In the genomic region with DNA sequence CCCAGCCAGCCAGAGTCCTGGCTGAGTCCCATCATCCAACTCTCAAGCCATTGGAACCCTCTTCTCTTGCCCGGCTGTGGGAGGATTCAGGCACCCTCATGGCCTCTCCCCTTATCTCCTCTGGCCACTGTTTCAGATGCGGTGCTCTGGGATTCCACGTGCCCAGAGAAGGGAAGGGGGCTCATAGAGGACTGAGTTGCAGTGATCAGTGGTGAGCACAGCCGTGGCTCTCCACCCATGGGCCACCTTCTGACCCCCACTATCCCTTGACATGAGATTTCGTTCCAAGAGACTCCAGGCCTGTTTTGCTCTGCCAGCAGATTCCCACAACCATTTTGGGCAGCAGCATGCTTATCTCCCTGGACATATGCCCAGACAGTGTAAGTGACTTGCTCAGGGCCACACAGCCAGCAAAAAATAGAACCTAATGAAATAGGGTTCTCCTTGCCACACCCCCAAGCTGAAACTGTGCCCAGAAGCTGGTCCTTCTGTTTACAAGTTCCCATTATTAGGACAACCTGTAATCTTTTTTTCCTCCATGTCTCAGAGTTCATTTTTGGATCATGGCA, we compare ENCODE assay signal across 11 cellular contexts. TPM values are rescaled to one million over a fixed set of nuclear protein-coding genes. Genes with fewer than 3 reads are reported as not detected.
A peak's percentile ranks its signal among the peaks of the same experiment; 100 is the strongest.
DNase-seq lines count a peak whose midpoint lies in the region; ATAC-seq, FAIRE-seq and TF ChIP-seq lines count a peak whose summit lies in the region.
"Had no signal": no experiment of that assay in that cellular context is flagged by ENCODE, and none has a peak within 500 bp of the region (broad histone marks: within the 10 kb centered on the region; RNA-seq: fewer than 3 reads in every experiment).

No MANE protein-coding gene starts in this region.

- no peak for FAIRE-seq in HepG2 (lab: Jason Lieb, UNC)

- BruUV-seq in HepG2 (replicated peaks; lab: Mats Ljungman, UMichigan), result no TSS peak

- no peak overlapping the region for H3K9ac ChIP-seq in duodenal mucosa (ENCODE audit: low read depth in 1 of 2, low read length in 2 of 2)
- H3K9ac ChIP-seq in HepG2 (ENCODE audit: insufficient read depth, low read depth, low read length), result no peak overlapping the region; the same call in 1 of the 2 replicates
- no peak overlapping the region for H3K9ac ChIP-seq in neural progenitor cell

- H3K9me3 ChIP-seq in MG63, result no peaks in the 10 kb centered on the region
- H3K9me3 ChIP-seq in duodenal mucosa (ENCODE audit: control insufficient read depth in 1 of 2, low read length in 2 of 2), result no peaks in the 10 kb centered on the region
- no peaks in the 10 kb centered on the region for H3K9me3 ChIP-seq in HepG2 (ENCODE audit: low read length)
- no peaks in the 10 kb centered on the region for H3K9me3 ChIP-seq in hepatocyte (ENCODE audit: low read depth)
- no peaks in the 10 kb centered on the region for H3K9me3 ChIP-seq in neural progenitor cell (ENCODE audit: low read depth)
- H3K9me3 ChIP-seq: SJSA1 had no signal

- H3K27me3 ChIP-seq in MG63, result no peaks in the 10 kb centered on the region
- no peaks in the 10 kb centered on the region for H3K27me3 ChIP-seq in duodenal mucosa (ENCODE audit: control insufficient read depth in 1 of 2, insufficient read depth in 2 of 2, low read length in 2 of 2)
- no peaks in the 10 kb centered on the region; a peak in 1 of 5 replicates for H3K27me3 ChIP-seq in HepG2 (ENCODE audit: control insufficient read depth in 1 of 2, insufficient read depth in 2 of 2, low read length in 2 of 2)
- H3K27me3 ChIP-seq in hepatocyte, result no peaks in the 10 kb centered on the region
- peaks cover 32% of the 10 kb centered on the region for H3K27me3 ChIP-seq in neural progenitor cell
- H3K27me3 ChIP-seq: SJSA1 had no signal

- no peak for TF ChIP-seq RAD21 in HepG2 (CRISPR knock-in tag; IDR thresholded peaks at IDR 0.05)

- no peak overlapping the region for H3K27ac Mint-ChIP-seq in neural progenitor cell

- ATAC-seq in HepG2, result no peak
- no peak for ATAC-seq in stimulated activated naive CD8-positive, alpha-beta T cell treated with anti-CD3 and anti-CD28 coated beads, Interleukin-15, Interleukin-2, amounts not matched to agents 100 U/mL and 50 U/mL, for 24 hours
- ATAC-seq: stimulated activated naive CD8-positive, alpha-beta T cell treated with anti-CD3 and anti-CD28 coated beads, Interleukin-15, amount 100 ng/mL, for 72 hours had no signal

- H3K9me2 ChIP-seq in hepatocyte (replicated peaks; ENCODE audit: insufficient read depth), result no peaks in the 10 kb centered on the region

- TF ChIP-seq EP300 in HepG2 (IDR thresholded peaks at IDR 0.05; ENCODE audit: low read depth in 2 of 2, low read length in 2 of 2), result no peak
- TF ChIP-seq EP300 in HepG2 (CRISPR knock-in tag; IDR thresholded peaks at IDR 0.05; ENCODE audit: borderline replicate concordance), result no peak

- no peak overlapping the region for H2AFZ ChIP-seq in HepG2 (ENCODE audit: low read length)
- H2AFZ ChIP-seq in hepatocyte, result no peak overlapping the region
- H2AFZ ChIP-seq in neural progenitor cell (replicated peaks), result no peak overlapping the region

- H3K27me3 Mint-ChIP-seq in neural progenitor cell (ENCODE audit: insufficient read depth, low read depth), result peaks cover 4% of the 10 kb centered on the region

- H3K4me3 ChIP-seq in MG63, result no peak overlapping the region
- H3K4me3 ChIP-seq in duodenal mucosa (ENCODE audit: low read depth in 1 of 2, low read length in 2 of 2), result peak overlapping the region in 1 of 2 donors; percentile 38
- peak overlapping the region in 2 of 3 experiments; percentile 88 to 90; a peak in 4 of 6 replicates for H3K4me3 ChIP-seq in HepG2 (replicated peaks in 1 of 3; ENCODE audit: insufficient read depth in 1 of 3, low read depth in 2 of 3, low read length in 3 of 3)
- no peak overlapping the region for H3K4me3 ChIP-seq in hepatocyte
- no peak overlapping the region for H3K4me3 ChIP-seq in neural progenitor cell
- H3K4me3 ChIP-seq: SJSA1 had no signal

- H3K36me3 ChIP-seq in MG63 (peaks cover 9% of the 10 kb centered on the region), duodenal mucosa (ENCODE audit: control insufficient read depth in 1 of 2, insufficient read depth in 2 of 2, low read length in 2 of 2) (peaks cover 8 to 25% of the 10 kb centered on the region in 2 donors), HepG2 (replicated peaks in 1 of 2; ENCODE audit: control insufficient read depth in 1 of 2, insufficient read depth in 2 of 2, low read length in 2 of 2) (peaks cover 27 to 48% of the 10 kb centered on the region in 2 experiments), hepatocyte (replicated peaks; ENCODE audit: insufficient read depth, low read depth) (no peaks in the 10 kb centered on the region), neural progenitor cell (no peaks in the 10 kb centered on the region)

- intact Hi-C loops in HepG2 (cut with micrococcal nuclease; ENCODE audit: unreplicated experiment), result no loop called here

- H3K4me1 ChIP-seq in duodenal mucosa (ENCODE audit: control insufficient read depth in 1 of 2, insufficient read depth in 2 of 2, low read length in 2 of 2) (peaks cover 29 to 47% of the 10 kb centered on the region in 2 donors), HepG2 (ENCODE audit: insufficient read depth, low read length) (peaks cover 63% of the 10 kb centered on the region), hepatocyte (ENCODE audit: insufficient read depth) (no peaks in the 10 kb centered on the region), neural progenitor cell (peaks cover 2% of the 10 kb centered on the region)

- H3K4me2 ChIP-seq in HepG2 (ENCODE audit: low read depth, low read length) (peak overlapping the region; percentile 90), hepatocyte (no peak overlapping the region), neural progenitor cell (no peak overlapping the region)

- WGBS in HepG2 (ENCODE audit: low lambda C conversion rate), result 91% methylated on average over 5 of the region's 5 CpGs
- WGBS in hepatocyte (ENCODE audit: low lambda C conversion rate, missing lambda C conversion rate), result 95% methylated on average over 5 of the region's 5 CpGs

- H4K20me1 ChIP-seq in HepG2 (ENCODE audit: insufficient read depth, low read length) (peaks cover 45% of the 10 kb centered on the region), hepatocyte (ENCODE audit: insufficient read depth, poor library complexity, severe bottlenecking) (no peaks in the 10 kb centered on the region), neural progenitor cell (ENCODE audit: low read depth) (no peaks in the 10 kb centered on the region)

- TF ChIP-seq POLR2A in HepG2 (IDR thresholded peaks at IDR 0.05; ENCODE audit: insufficient read depth in 1 of 2, low read depth in 2 of 2, low read length in 2 of 2), result no peak; a peak in 1 of 4 replicates

- peak; percentile 95 for DNase-seq in MG63
- no peak for DNase-seq in HepG2 (ENCODE audit: low spot score)
- no peak for DNase-seq in stimulated activated naive CD8-positive, alpha-beta T cell treated with anti-CD3 and anti-CD28 coated beads, Interleukin-15, Interleukin-2, amounts not matched to agents 100 U/mL and 50 U/mL, for 24 hours
- DNase-seq in NCI-H146 treated with DMSO at 0.1 percent for 48 hours (lab: John Stamatoyannopoulos, UW; ENCODE audit: unreplicated experiment), result no peak
- no peak for DNase-seq in hepatocyte (ENCODE audit: low spot score)
- DNase-seq in neural progenitor cell (ENCODE audit: low spot score), result no peak
- DNase-seq: NCI-H1694 treated with DMSO at 0.1 percent for 48 hours; stimulated activated naive CD8-positive, alpha-beta T cell treated with anti-CD3 and anti-CD28 coated beads, Interleukin-15, amount 100 ng/mL, for 72 hours had no signal

- H3F3A ChIP-seq in neural progenitor cell (ENCODE audit: low read depth), result no peaks in the 10 kb centered on the region

- CTCF ChIA-PET in HepG2 (lab: Yijun Ruan, JAX; ENCODE audit: low intra/inter-chr PET ratio, low total read pairs), result no interaction called here

- peaks cover 4% of the 10 kb centered on the region for H3K4me1 Mint-ChIP-seq in neural progenitor cell

- no peaks in the 10 kb centered on the region for H3K36me3 Mint-ChIP-seq in neural progenitor cell

- H3K9me3 Mint-ChIP-seq in neural progenitor cell, result no peaks in the 10 kb centered on the region
- H3K9me3 Mint-ChIP-seq: stimulated activated naive CD8-positive, alpha-beta T cell treated with anti-CD3 and anti-CD28 coated beads, Interleukin-15, amount 100 ng/mL, for 72 hours had no signal

- H3K4me3 Mint-ChIP-seq in neural progenitor cell, result no peak overlapping the region
- H3K4me3 Mint-ChIP-seq: stimulated activated naive CD8-positive, alpha-beta T cell treated with anti-CD3 and anti-CD28 coated beads, Interleukin-15, amount 100 ng/mL, for 72 hours had no signal

- in situ Hi-C loops in HepG2 (cut with HindIII; ENCODE audit: extremely low pct_ligation_motif_present, low pct_unique_long_range_greater_than_20kb), result no loop called here

- POLR2A ChIA-PET in HepG2 (lab: Yijun Ruan, JAX), result no interaction called here

- H3K27ac ChIP-seq in duodenal mucosa (ENCODE audit: low read depth, low read length) (peak overlapping the region; percentile 80), HepG2 (ENCODE audit: extremely low read length, insufficient read depth, low read length) (no peak overlapping the region), temporal lobe (ENCODE audit: low read depth, low read length) (peak overlapping the region; percentile 8), hepatocyte (no peak overlapping the region), neural progenitor cell (no peak overlapping the region)
- H3K27ac ChIP-seq: SJSA1 had no signal

- H3K79me2 ChIP-seq in HepG2 (ENCODE audit: insufficient read depth, low read length), result peaks cover 33% of the 10 kb centered on the region
- H3K79me2 ChIP-seq in hepatocyte, result no peaks in the 10 kb centered on the region
- H3K79me2 ChIP-seq in neural progenitor cell (ENCODE audit: low read depth), result no peaks in the 10 kb centered on the region

- no peak for TF ChIP-seq CTCF in HepG2 (CRISPR knock-in tag; IDR thresholded peaks at IDR 0.05)
- TF ChIP-seq CTCF in hepatocyte (IDR thresholded peaks at IDR 0.05; ENCODE audit: poor library complexity), result no peak
- no peak for TF ChIP-seq CTCF in neural progenitor cell (IDR thresholded peaks at IDR 0.05)

RNA-seq across cellular contexts. Expression of a gene that starts 2.7 kb away (rescaled TPM):
- 2.3 and 5.6 TPM in 2 replicates for total RNA-seq in MG63 (2014; rRNA removed; shearing (Covaris generic); ENCODE audit: low replicate concordance)
- 31.9 and 33.8 TPM in 2 replicates for total RNA-seq in HepG2 (2016; rRNA removed; fragmentation: Illumina TruSeq; extraction: Trizol)
- total RNA-seq in HepG2 (2016; cell fraction: cytosol; rRNA removed; fragmentation: Illumina TruSeq; extraction: Trizol; ENCODE audit: low read depth), result 15.0 and 22.4 TPM in 2 replicates
- 27.5 and 35.1 TPM in 2 replicates for total RNA-seq in HepG2 (2016; cell fraction: insoluble cytoplasmic fraction; rRNA removed; fragmentation: Illumina TruSeq; extraction: Trizol)
- 43.3 and 53.5 TPM in 2 replicates for total RNA-seq in HepG2 (2016; cell fraction: membrane; rRNA removed; fragmentation: Illumina TruSeq; extraction: Trizol)
- 37.4 and 44.4 TPM in 2 replicates for total RNA-seq in HepG2 (2016; cell fraction: nucleus; rRNA removed; fragmentation: Illumina TruSeq; extraction: Trizol)
- 1,506 and 1,892 TPM in 2 replicates for polyA plus RNA-seq in HepG2 (2011; rRNA removed)
- polyA plus RNA-seq in HepG2 (2011; cell fraction: cytosol; rRNA removed), result 1,827 and 1,911 TPM in 2 replicates
- polyA plus RNA-seq in HepG2 (2011; cell fraction: nucleus; rRNA removed), result 579 and 581 TPM in 2 replicates
- polyA plus RNA-seq in HepG2 (2012), result 440 and 606 TPM in 2 replicates
- polyA plus RNA-seq in HepG2 (2016; cell fraction: cytosol; fragmentation: Illumina TruSeq; extraction: Trizol; ENCODE audit: low read depth), result 58.7 and 88.7 TPM in 2 replicates
- polyA plus RNA-seq in HepG2 (2016; cell fraction: insoluble cytoplasmic fraction; fragmentation: Illumina TruSeq; extraction: Trizol; ENCODE audit: low read depth), result 65.0 and 89.5 TPM in 2 replicates
- 111 and 130 TPM in 2 replicates for polyA plus RNA-seq in HepG2 (2016; cell fraction: membrane; fragmentation: Illumina TruSeq; extraction: Trizol; ENCODE audit: low read depth)
- polyA plus RNA-seq in HepG2 (2016; cell fraction: nucleus; fragmentation: Illumina TruSeq; extraction: Trizol; ENCODE audit: insufficient read depth, low read depth), result 94.5 and 99.0 TPM in 2 replicates
- 1.3 and 2,208 TPM in 2 replicates for polyA minus RNA-seq in HepG2 (2011; rRNA and poly(A)+ RNA removed; ENCODE audit: low replicate concordance)
- 329 and 350 TPM in 2 replicates for polyA minus RNA-seq in HepG2 (2011; cell fraction: cytosol; rRNA and poly(A)+ RNA removed)
- polyA minus RNA-seq in HepG2 (2011; cell fraction: nucleus; rRNA and poly(A)+ RNA removed), result 159 and 243 TPM in 2 replicates
- total RNA-seq in temporal lobe, result 29.7 TPM
- total RNA-seq in hepatocyte, result 40.9 and 58.6 TPM in 2 replicates
- polyA plus RNA-seq in hepatocyte, result 66.2 and 69.9 TPM in 2 replicates
- 17.9 and 22.4 TPM in 2 replicates for total RNA-seq in neural progenitor cell (ENCODE audit: low replicate concordance)

RNA-seq across cellular contexts. Expression of a gene that starts 57.7 kb away (rescaled TPM):
- total RNA-seq in MG63 (2014; rRNA removed; shearing (Covaris generic); ENCODE audit: low replicate concordance), result 74.2 and 76.6 TPM in 2 replicates
- total RNA-seq in HepG2 (2016; rRNA removed; fragmentation: Illumina TruSeq; extraction: Trizol) (26.2 and 29.8 TPM in 2 replicates), temporal lobe (17.9 TPM), hepatocyte (54.3 and 64.6 TPM in 2 replicates), neural progenitor cell (ENCODE audit: low replicate concordance) (33.5 and 49.7 TPM in 2 replicates)
- total RNA-seq in HepG2 (2016; cell fraction: cytosol; rRNA removed; fragmentation: Illumina TruSeq; extraction: Trizol; ENCODE audit: low read depth), result 11.3 and 13.0 TPM in 2 replicates
- 22.8 and 24.5 TPM in 2 replicates for total RNA-seq in HepG2 (2016; cell fraction: insoluble cytoplasmic fraction; rRNA removed; fragmentation: Illumina TruSeq; extraction: Trizol)
- 28.9 and 33.7 TPM in 2 replicates for total RNA-seq in HepG2 (2016; cell fraction: membrane; rRNA removed; fragmentation: Illumina TruSeq; extraction: Trizol)
- 16.2 and 22.2 TPM in 2 replicates for total RNA-seq in HepG2 (2016; cell fraction: nucleus; rRNA removed; fragmentation: Illumina TruSeq; extraction: Trizol)
- polyA plus RNA-seq in HepG2 (2011; rRNA removed) (45.9 and 48.7 TPM in 2 replicates), hepatocyte (48.0 and 57.0 TPM in 2 replicates)
- polyA plus RNA-seq in HepG2 (2011; cell fraction: cytosol; rRNA removed), result 40.8 and 45.3 TPM in 2 replicates
- polyA plus RNA-seq in HepG2 (2011; cell fraction: nucleus; rRNA removed), result 57.3 and 59.8 TPM in 2 replicates
- polyA plus RNA-seq in HepG2 (2012), result 52.5 and 57.8 TPM in 2 replicates
- polyA plus RNA-seq in HepG2 (2016; cell fraction: cytosol; fragmentation: Illumina TruSeq; extraction: Trizol; ENCODE audit: low read depth), result 16.8 and 17.8 TPM in 2 replicates
- 26.4 and 35.7 TPM in 2 replicates for polyA plus RNA-seq in HepG2 (2016; cell fraction: insoluble cytoplasmic fraction; fragmentation: Illumina TruSeq; extraction: Trizol; ENCODE audit: low read depth)
- polyA plus RNA-seq in HepG2 (2016; cell fraction: membrane; fragmentation: Illumina TruSeq; extraction: Trizol; ENCODE audit: low read depth), result 31.5 and 33.1 TPM in 2 replicates
- polyA plus RNA-seq in HepG2 (2016; cell fraction: nucleus; fragmentation: Illumina TruSeq; extraction: Trizol; ENCODE audit: insufficient read depth, low read depth), result 29.8 and 34.0 TPM in 2 replicates
- 45.2 and 73.0 TPM in 2 replicates for polyA minus RNA-seq in HepG2 (2011; rRNA and poly(A)+ RNA removed; ENCODE audit: low replicate concordance)
- 45.8 and 51.1 TPM in 2 replicates for polyA minus RNA-seq in HepG2 (2011; cell fraction: cytosol; rRNA and poly(A)+ RNA removed)
- 50.0 and 60.3 TPM in 2 replicates for polyA minus RNA-seq in HepG2 (2011; cell fraction: nucleus; rRNA and poly(A)+ RNA removed)

Comparison
In these comparisons a context has a peak if more than half of its experiments do, and no peak if none do; other contexts are left out.
1. H3K4me3 ChIP-seq: peak in HepG2 (2 of 3); none in MG63 (single experiment), hepatocyte (single experiment) and neural progenitor cell (single experiment).
2. H3K27ac ChIP-seq: peak in duodenal mucosa (single experiment) and temporal lobe (single experiment); none in HepG2 (single experiment), hepatocyte (single experiment) and neural progenitor cell (single experiment).